8 cellular contexts compared by ENCODE assay signal in the genomic region with DNA sequence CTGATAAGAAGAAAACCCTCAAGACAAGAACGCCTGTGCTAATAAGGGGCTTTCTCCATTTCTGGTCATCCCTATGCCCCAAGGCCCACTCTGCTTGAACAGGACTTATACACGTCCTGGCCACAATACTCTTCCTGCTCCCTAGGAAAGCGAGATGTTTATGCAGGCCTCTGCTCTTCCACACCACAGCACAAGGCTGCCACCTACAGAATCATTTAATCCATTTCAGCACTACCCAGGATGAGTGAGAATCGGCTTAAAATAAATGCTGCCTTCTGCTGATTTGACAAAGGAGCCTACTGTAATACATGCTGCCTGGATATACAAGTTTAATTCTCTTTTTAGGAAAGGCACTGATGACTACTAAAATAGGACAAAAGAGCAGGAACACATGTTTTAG. TPM values are rescaled to one million over a fixed set of nuclear protein-coding genes. Genes with fewer than 3 reads are reported as not detected.
A peak's percentile ranks its signal among the peaks of the same experiment; 100 is the strongest.
DNase-seq lines count a peak whose midpoint lies in the region; ATAC-seq and TF ChIP-seq lines count a peak whose summit lies in the region.

No MANE protein-coding gene starts in this region.

- no peaks in the 10 kb centered on the region for H3K79me2 ChIP-seq in OCI-LY1 (ENCODE audit: insufficient read depth, low read length)
- H3K79me2 ChIP-seq in neural cell (replicated peaks; ENCODE audit: insufficient read depth, low read length) = no peaks in the 10 kb centered on the region

- no peaks in the 10 kb centered on the region for H3K9me2 ChIP-seq in OCI-LY1 (ENCODE audit: low read depth, low read length)
- no peaks in the 10 kb centered on the region for H3K9me2 ChIP-seq in neural cell (ENCODE audit: insufficient read depth, low read length)

- peaks cover 0 to 7% of the 10 kb centered on the region in 2 experiments for H3K36me3 ChIP-seq in HEK293 (ENCODE audit: control insufficient read depth in 2 of 2, insufficient read depth in 1 of 2, low read length in 2 of 2)
- peaks cover 22% of the 10 kb centered on the region; the same call in 1 of the 2 replicates for H3K36me3 ChIP-seq in OCI-LY1 (ENCODE audit: insufficient read depth, low read length)
- H3K36me3 ChIP-seq in neural cell (ENCODE audit: insufficient read depth, low read length) = no peaks in the 10 kb centered on the region

- no peaks in the 10 kb centered on the region for H3K9me3 ChIP-seq in HEK293 (ENCODE audit: control insufficient read depth, insufficient read depth, low read depth, low read length)
- H3K9me3 ChIP-seq in OCI-LY1 (ENCODE audit: low read length) = no peaks in the 10 kb centered on the region
- H3K9me3 ChIP-seq in neural cell (ENCODE audit: low read length) = no peaks in the 10 kb centered on the region

- H3K9ac ChIP-seq in OCI-LY1 (ENCODE audit: low read length) (no peak overlapping the region), neural cell (ENCODE audit: low read length) (no peak overlapping the region)

- TF ChIP-seq CTCF in AG10803 (conservative IDR thresholded peaks at IDR 0.05; ENCODE audit: low read length) = peak; percentile 62
- TF ChIP-seq CTCF in HEK293 (tag by site-specific recombination; IDR thresholded peaks at IDR 0.05) = peak; percentile 71
- TF ChIP-seq CTCF in OCI-LY1 (IDR thresholded peaks at IDR 0.05; ENCODE audit: low read length) = peak; percentile 53; the same call in 1 of the 2 replicates
- TF ChIP-seq CTCF in neural cell (IDR thresholded peaks at IDR 0.05; ENCODE audit: poor library complexity, severe bottlenecking) = peak; percentile 61

- H3K4me3 ChIP-seq in AG10803 (ENCODE audit: low read length) (no peak overlapping the region), HEK293 (ENCODE audit: low read depth, low read length) (no peak overlapping the region), OCI-LY1 (ENCODE audit: low read depth, low read length, poor library complexity, severe bottlenecking) (no peak overlapping the region), neural cell (ENCODE audit: low read length) (no peak overlapping the region)

- POLR2A ChIA-PET in HEK293 (lab: Yijun Ruan, JAX) = no interaction called here

- H3F3A ChIP-seq in OCI-LY1 (ENCODE audit: insufficient read depth, low read length) = no peaks in the 10 kb centered on the region; the same call in 1 of the 2 replicates
- no peaks in the 10 kb centered on the region for H3F3A ChIP-seq in neural cell (ENCODE audit: insufficient read depth, low read length, poor library complexity, severe bottlenecking)

- peak; percentile 75 for DNase-seq in AG10803 (ENCODE audit: low read depth)
- peak; percentile 21 to 22 for DNase-seq in erythroblast (lab: John Stamatoyannopoulos, UW)
- no peak for DNase-seq in activated CD4-positive, alpha-beta T cell treated with anti-CD3 and anti-CD28 coated beads for 1 hour

- H4K20me1 ChIP-seq in OCI-LY1 (ENCODE audit: insufficient read depth, low read length) (no peaks in the 10 kb centered on the region), neural cell (ENCODE audit: insufficient read depth) (no peaks in the 10 kb centered on the region)

- H3K4me2 ChIP-seq in OCI-LY1 (ENCODE audit: low read length) = no peak overlapping the region
- no peak overlapping the region for H3K4me2 ChIP-seq in neural cell (ENCODE audit: low read length)

- ATAC-seq in GM21529 (IDR thresholded peaks at IDR 0.05; ENCODE audit: unreplicated experiment) (no peak), HG03280 (IDR thresholded peaks at IDR 0.05; ENCODE audit: unreplicated experiment) (no peak)

- H3K27me3 ChIP-seq in OCI-LY1 (ENCODE audit: insufficient read depth, low read length) (no peaks in the 10 kb centered on the region), neural cell (ENCODE audit: insufficient read depth, low read depth, low read length) (no peaks in the 10 kb centered on the region)

- H2AFZ ChIP-seq in OCI-LY1 (ENCODE audit: low read length) (no peak overlapping the region), neural cell (ENCODE audit: low read depth, low read length) (no peak overlapping the region)

- H3K27ac ChIP-seq in HEK293 (ENCODE audit: extremely low read depth, low read depth, low read length) (no peak overlapping the region), OCI-LY1 (ENCODE audit: low read depth, low read length, poor library complexity, severe bottlenecking) (no peak overlapping the region), neural cell (ENCODE audit: low read length) (no peak overlapping the region)

- H3K4me1 ChIP-seq in HEK293 (ENCODE audit: control insufficient read depth, insufficient read depth, low read length) (no peaks in the 10 kb centered on the region), OCI-LY1 (ENCODE audit: insufficient read depth, low read length, severe bottlenecking) (no peaks in the 10 kb centered on the region)

- no peak for TF ChIP-seq POLR2A in erythroblast (IDR thresholded peaks at IDR 0.05; ENCODE audit: low read length)

- CTCF ChIA-PET in HEK293 (lab: Yijun Ruan, JAX) = no interaction called here

- TF ChIP-seq EP300 in neural cell (conservative IDR thresholded peaks at IDR 0.05; ENCODE audit: poor library complexity, severe bottlenecking) = no peak

- TF ChIP-seq RAD21 in neural cell (conservative IDR thresholded peaks at IDR 0.05) = peak; percentile 70

TF ChIP-seq in HEK293, 187 proteins besides CTCF, POLR2A, EP300 and RAD21:
- TF ChIP-seq ZBTB48 (tag by site-specific recombination; IDR thresholded peaks at IDR 0.05) (peak; percentile 47; the same call in 1 of the 2 replicates), ZNF654 (tag by site-specific recombination; IDR thresholded peaks at IDR 0.05; ENCODE audit: low read depth) (peak; percentile 80), ZNF658 (tag by site-specific recombination; IDR thresholded peaks at IDR 0.05) (no peak)

TF ChIP-seq in neural cell, 6 proteins besides CTCF, POLR2A, EP300 and RAD21:
- TF ChIP-seq POLR2AphosphoS5 (IDR thresholded peaks at IDR 0.05) (no peak), SMC3 (conservative IDR thresholded peaks at IDR 0.05; ENCODE audit: poor library complexity) (peak; percentile 50)

RNA-seq across cellular contexts. Expression of gene FRRS1, which starts 29.4 kb away (rescaled TPM):
- polyA plus RNA-seq in neural cell = 5.0 TPM in 1 of 2 replicates, not detected in the other
- polyA minus RNA-seq in neural cell = 0.73 and 0.93 TPM in 2 replicates
